ENCODE assay signal across 8 cellular contexts in genomic region chr20:50110141-50111047, GRCh38. TPM values are rescaled to one million over a fixed set of nuclear protein-coding genes. Genes with fewer than 3 reads are reported as not detected.
DNase-seq lines count a peak whose midpoint lies in the region; ATAC-seq, FAIRE-seq and TF ChIP-seq lines count a peak whose summit lies in the region.

No MANE protein-coding gene starts in this region.

- peak overlapping the region; percentile 96 to 100 (median 98) for H3K4me3 Mint-ChIP-seq in CD4-positive, CD25-positive, alpha-beta regulatory T cell

- peak overlapping the region; percentile 96 for H3K4me3 ChIP-seq in CD4-positive, CD25-positive, alpha-beta regulatory T cell (ENCODE audit: low read depth, low read length)
- peak overlapping the region; percentile 100; the same call in 1 of the 2 replicates for H3K4me3 ChIP-seq in K562
- no peak overlapping the region for H3K4me3 ChIP-seq in mucosa of descending colon
- no peak overlapping the region for H3K4me3 ChIP-seq in SJCRH30

- peaks cover 22 to 95% (median 82%) of the 10 kb centered on the region in 4 donors for H3K4me1 Mint-ChIP-seq in CD4-positive, CD25-positive, alpha-beta regulatory T cell

- H3K9me1 ChIP-seq in K562 (ENCODE audit: control insufficient read depth, insufficient read depth, low read length) = peaks cover 18% of the 10 kb centered on the region

- intact Hi-C loops in K562 (cut with micrococcal nuclease) (loop anchor here (5.0 kb wide), 1 partner anchor 57 kb away; no protein-coding TSS in a partner anchor), mucosa of descending colon (cut with DNase I, micrococcal nuclease) (no loop called here)

- H4K20me1 ChIP-seq in K562 (replicated peaks; ENCODE audit: control insufficient read depth, insufficient read depth, low read length) = peaks cover 54% of the 10 kb centered on the region

- H3K27me3 Mint-ChIP-seq in CD4-positive, CD25-positive, alpha-beta regulatory T cell = no peaks in the 10 kb centered on the region

- no peak overlapping the region for H2AFZ ChIP-seq in K562 (ENCODE audit: low read depth, low read length)

- peak overlapping the region in 1 of 2 experiments; percentile 85; a peak in 2 of 4 replicates for H3K9ac ChIP-seq in K562 (ENCODE audit: insufficient read depth in 1 of 2, low read depth in 2 of 2, low read length in 2 of 2)

- H3K27me3 ChIP-seq in CD4-positive, CD25-positive, alpha-beta regulatory T cell (ENCODE audit: control insufficient read depth, insufficient read depth, low read length) = no peaks in the 10 kb centered on the region
- no peaks in the 10 kb centered on the region for H3K27me3 ChIP-seq in K562 (ENCODE audit: control insufficient read depth in 2 of 2, insufficient read depth in 2 of 2, low read length in 2 of 2)
- H3K27me3 ChIP-seq in SJCRH30 = no peaks in the 10 kb centered on the region

- peak; percentile 7 to 9 for ATAC-seq in CD4-positive, CD25-positive, alpha-beta regulatory T cell (ENCODE audit: low read depth in 2 of 2)
- ATAC-seq in K562 = no peak
- peak; percentile 62 for ATAC-seq in mucosa of descending colon
- no peak for ATAC-seq in GM21737 (IDR thresholded peaks at IDR 0.05; ENCODE audit: unreplicated experiment)

- H3K27ac ChIP-seq in CD4-positive, CD25-positive, alpha-beta regulatory T cell (ENCODE audit: insufficient read depth, low read length, poor library complexity, severe bottlenecking) = peak overlapping the region; percentile 92
- H3K27ac ChIP-seq in K562 (ENCODE audit: extremely low read depth, low read depth, low read length) = peak overlapping the region; percentile 92
- no peak overlapping the region for H3K27ac ChIP-seq in SJCRH30

- in situ Hi-C loops in K562 (cut with MboI) = no loop called here

- no peaks in the 10 kb centered on the region for H3K36me3 Mint-ChIP-seq in CD4-positive, CD25-positive, alpha-beta regulatory T cell

- H3K4me2 ChIP-seq in K562 (ENCODE audit: insufficient read depth, low read length) = peak overlapping the region; percentile 98

- H3K79me2 ChIP-seq in K562 (ENCODE audit: control insufficient read depth, insufficient read depth, low read length) = peaks cover 92% of the 10 kb centered on the region

- no peak for TF ChIP-seq CTCF in GM20000 (IDR thresholded peaks at IDR 0.05; ENCODE audit: extremely low read depth, missing control alignments)
- TF ChIP-seq CTCF in K562 (IDR thresholded peaks at IDR 0.05 in 2 of 3, conservative IDR thresholded peaks at IDR 0.05 in 1 of 3; ENCODE audit: insufficient read depth in 2 of 3, low read depth in 1 of 3, low read length in 3 of 3) = no peak
- TF ChIP-seq CTCF in mucosa of descending colon (IDR thresholded peaks at IDR 0.05) = no peak

- no peak for FAIRE-seq in K562 (lab: Jason Lieb, UNC)

- no peaks in the 10 kb centered on the region for H3K9me3 ChIP-seq in CD4-positive, CD25-positive, alpha-beta regulatory T cell (ENCODE audit: control insufficient read depth in 2 of 2, low read length in 2 of 2)
- H3K9me3 ChIP-seq in K562 (replicated peaks; ENCODE audit: control insufficient read depth, insufficient read depth, low read depth, low read length) (no peaks in the 10 kb centered on the region), mucosa of descending colon (no peaks in the 10 kb centered on the region), SJCRH30 (replicated peaks) (no peaks in the 10 kb centered on the region)

- no peaks in the 10 kb centered on the region for H3K9me3 Mint-ChIP-seq in CD4-positive, CD25-positive, alpha-beta regulatory T cell

- POLR2A ChIA-PET in K562 (lab: Yijun Ruan, JAX) = interaction anchor here (0.7 to 5.5 kb wide), 7 partner anchors 8 to 324 kb away, joined by 3 to 51 read pairs (median 3); partner anchors contain the start of gene PEDS1

- TF ChIP-seq RAD21 in K562 (CRISPR knock-in tag; conservative IDR thresholded peaks at IDR 0.05 in 1 of 2, IDR thresholded peaks at IDR 0.05 in 1 of 2) = no peak

- H3K36me3 ChIP-seq in CD4-positive, CD25-positive, alpha-beta regulatory T cell (ENCODE audit: control insufficient read depth, insufficient read depth, low read length) = no peaks in the 10 kb centered on the region
- H3K36me3 ChIP-seq in K562 (ENCODE audit: control insufficient read depth, insufficient read depth, low read length) (peaks cover 42% of the 10 kb centered on the region), mucosa of descending colon (ENCODE audit: low read depth) (no peaks in the 10 kb centered on the region), SJCRH30 (peaks cover 22% of the 10 kb centered on the region)

- no TSS peak for BruUV-seq in K562 (replicated peaks; lab: Mats Ljungman, UMichigan)

- CTCF ChIA-PET in K562 (lab: Yijun Ruan, JAX; ENCODE audit: low intra/inter-chr PET ratio) = no interaction called here

- DNase-seq in CD4-positive, CD25-positive, alpha-beta regulatory T cell = peak in 2 of 3 donors; percentile 24 to 73
- DNase-seq in GM20000 (ENCODE audit: low spot score) = peak; percentile 65
- DNase-seq in NCI-H226 = peak; percentile 67
- DNase-seq in K562 (ENCODE audit: extremely low read depth in 1 of 4, low spot score in 3 of 4) = no peak
- peak in 1 of 3 donors; percentile 57 for DNase-seq in mucosa of descending colon
- no peak for DNase-seq in NCI-H1694 (lab: John Stamatoyannopoulos, UW)
- DNase-seq in SJCRH30 = no peak

- H3K4me1 ChIP-seq in CD4-positive, CD25-positive, alpha-beta regulatory T cell (ENCODE audit: control insufficient read depth, insufficient read depth, low read length, poor library complexity, severe bottlenecking) = peaks cover 66% of the 10 kb centered on the region
- H3K4me1 ChIP-seq in K562 (replicated peaks in 1 of 2; ENCODE audit: control insufficient read depth in 2 of 2, insufficient read depth in 2 of 2, low read length in 2 of 2) = peaks cover 24 to 65% of the 10 kb centered on the region in 2 experiments
- H3K4me1 ChIP-seq in mucosa of descending colon (ENCODE audit: low read depth) = peaks cover 58% of the 10 kb centered on the region
- peaks cover 27% of the 10 kb centered on the region for H3K4me1 ChIP-seq in SJCRH30

- 57% methylated on average over 4 of the region's 4 CpGs for WGBS in K562 (ENCODE audit: insufficient coverage, low coverage, missing lambda C conversion rate)

- H3K27ac Mint-ChIP-seq in CD4-positive, CD25-positive, alpha-beta regulatory T cell = peak overlapping the region; percentile 76 to 99 (median 91)

- no peak for TF ChIP-seq POLR2A in K562 (conservative IDR thresholded peaks at IDR 0.05)

- no peak for TF ChIP-seq EP300 in K562 (IDR thresholded peaks at IDR 0.05; ENCODE audit: low read length)

TF ChIP-seq in K562, 482 proteins besides CTCF, POLR2A, EP300 and RAD21 (continues in another document):
- TF ChIP-seq KAT8 (IDR thresholded peaks at IDR 0.05; ENCODE audit: low read depth) = no peak
- TF ChIP-seq HDAC2 (IDR thresholded peaks at IDR 0.05) = 0 out of 2 replicates have a peak, but pooled peaks have one; percentile 44
- no peak for TF ChIP-seq MEIS2 (IDR thresholded peaks at IDR 0.05; ENCODE audit: partially characterized antibody)
- TF ChIP-seq ZKSCAN1 (IDR thresholded peaks at IDR 0.05; ENCODE audit: low read depth, low read length) = no peak

RNA-seq across cellular contexts. Expression of gene UBE2V1, which starts 2.6 kb away (rescaled TPM):
- 124 TPM for total RNA-seq in CD4-positive, CD25-positive, alpha-beta regulatory T cell
- 100 to 1,000 TPM; 115 to 130 (median 127) TPM for polyA plus RNA-seq in CD4-positive, CD25-positive, alpha-beta regulatory T cell
- 218 and 364 TPM in 2 replicates for total RNA-seq in K562 (2011; cell fraction: chromatin; rRNA removed; ENCODE audit: low replicate concordance)
- total RNA-seq in K562 (2011; cell fraction: nucleolus; rRNA removed) = 115 and 134 TPM in 2 replicates
- total RNA-seq in K562 (2011; cell fraction: nucleoplasm; rRNA removed) = 295 and 429 TPM in 2 replicates
- total RNA-seq in K562 (2014; rRNA removed) (62.8 and 94.6 TPM in 2 replicates), K562 (2014; rRNA removed; fragmentation: Illumina TruSeq; extraction: Trizol) (93.0 and 107 TPM in 2 replicates), K562 (2015; rRNA removed; fragmentation: Illumina TruSeq; extraction: Trizol) (93.5 and 94.9 TPM in 2 replicates), K562 (2021) (113 and 119 TPM in 2 replicates), mucosa of descending colon (10 to 100 TPM; 90.1 to 94.4 (median 94.1) TPM)
- polyA plus RNA-seq in K562 (2011; rRNA removed) (112 and 129 TPM in 2 replicates), K562 (2014; fragmentation: Illumina TruSeq; extraction: Trizol) (237 and 271 TPM in 2 replicates), K562 (2014; fragmentation: Nextera tagmentation; extraction: Ambion mirVana) (100 to 1,000 TPM; 145 to 357 TPM), K562 (2014; rRNA removed) (146 and 170 TPM in 2 replicates)
- 77.3 and 148 TPM in 2 replicates for polyA plus RNA-seq in K562 (2011; cell fraction: cytosol; rRNA removed)
- polyA plus RNA-seq in K562 (2011; cell fraction: nucleus; rRNA removed) = 118 and 127 TPM in 2 replicates
- 139 and 160 TPM in 2 replicates for polyA plus RNA-seq in K562 (2012)
- polyA minus RNA-seq in K562 (2011; rRNA and poly(A)+ RNA removed) = 132 and 142 TPM in 2 replicates
- polyA minus RNA-seq in K562 (2011; cell fraction: cytosol; rRNA and poly(A)+ RNA removed) = 41.7 and 44.1 TPM in 2 replicates
- polyA minus RNA-seq in K562 (2011; cell fraction: nucleus; rRNA and poly(A)+ RNA removed) = 67.2 and 111 TPM in 2 replicates
- 216 and 249 TPM in 2 replicates for total RNA-seq in SJCRH30 (2014; rRNA removed; shearing (Covaris generic))

RNA-seq across cellular contexts. Expression of gene PEDS1, which starts 43.1 kb away (rescaled TPM):
- 26.4 TPM for total RNA-seq in CD4-positive, CD25-positive, alpha-beta regulatory T cell
- polyA plus RNA-seq in CD4-positive, CD25-positive, alpha-beta regulatory T cell = 10 to 100 TPM; 16.8 to 18.3 (median 17.8) TPM
- 13.1 and 31.5 TPM in 2 replicates for total RNA-seq in K562 (2011; cell fraction: chromatin; rRNA removed; ENCODE audit: low replicate concordance)
- 28.4 and 33.9 TPM in 2 replicates for total RNA-seq in K562 (2011; cell fraction: nucleolus; rRNA removed)
- total RNA-seq in K562 (2011; cell fraction: nucleoplasm; rRNA removed) = 33.6 and 54.6 TPM in 2 replicates
- 32.8 and 43.9 TPM in 2 replicates for total RNA-seq in K562 (2014; rRNA removed)
- 11.4 and 17.1 TPM in 2 replicates for total RNA-seq in K562 (2014; rRNA removed; fragmentation: Illumina TruSeq; extraction: Trizol)
- total RNA-seq in K562 (2015; rRNA removed; fragmentation: Illumina TruSeq; extraction: Trizol) = 24.7 and 24.9 TPM in 2 replicates
- 28.0 and 28.5 TPM in 2 replicates for total RNA-seq in K562 (2021)
- 23.6 and 53.8 TPM in 2 replicates for polyA plus RNA-seq in K562 (2011; rRNA removed)
- polyA plus RNA-seq in K562 (2011; cell fraction: cytosol; rRNA removed) = 65.7 and 87.4 TPM in 2 replicates
- polyA plus RNA-seq in K562 (2011; cell fraction: nucleus; rRNA removed) = 22.6 and 23.4 TPM in 2 replicates
- polyA plus RNA-seq in K562 (2012) = 24.6 and 36.8 TPM in 2 replicates
- polyA plus RNA-seq in K562 (2014; fragmentation: Illumina TruSeq; extraction: Trizol) = 38.5 and 40.3 TPM in 2 replicates
- 1 to 10 TPM; 2.9 to 3.9 TPM for polyA plus RNA-seq in K562 (2014; fragmentation: Nextera tagmentation; extraction: Ambion mirVana)
- polyA plus RNA-seq in K562 (2014; rRNA removed) = 24.2 and 29.4 TPM in 2 replicates
- polyA minus RNA-seq in K562 (2011; rRNA and poly(A)+ RNA removed) = 33.6 and 49.2 TPM in 2 replicates
- polyA minus RNA-seq in K562 (2011; cell fraction: cytosol; rRNA and poly(A)+ RNA removed) = 34.3 and 45.2 TPM in 2 replicates
- 4.0 and 5.9 TPM in 2 replicates for polyA minus RNA-seq in K562 (2011; cell fraction: nucleus; rRNA and poly(A)+ RNA removed)
- 10 to 100 TPM; 21.2 to 34.3 (median 23.3) TPM for total RNA-seq in mucosa of descending colon
- 67.7 TPM in 2 replicates for total RNA-seq in SJCRH30 (2014; rRNA removed; shearing (Covaris generic))

Comparison
In these comparisons a context has a peak if more than half of its experiments do, and no peak if none do; other contexts are left out.
1. ATAC-seq: peak in CD4-positive, CD25-positive, alpha-beta regulatory T cell (2 of 2) and mucosa of descending colon (single experiment); none in K562 (single experiment) and GM21737 (single experiment).
2. DNase-seq: peak in CD4-positive, CD25-positive, alpha-beta regulatory T cell (2 of 3), GM20000 (single experiment) and NCI-H226 (single experiment); none in K562 (0 of 4), NCI-H1694 (single experiment) and SJCRH30 (0 of 2).
3. H3K4me3 ChIP-seq: peak in CD4-positive, CD25-positive, alpha-beta regulatory T cell (single experiment) and K562 (single experiment); none in mucosa of descending colon (single experiment) and SJCRH30 (single experiment).